In the genomic region with DNA sequence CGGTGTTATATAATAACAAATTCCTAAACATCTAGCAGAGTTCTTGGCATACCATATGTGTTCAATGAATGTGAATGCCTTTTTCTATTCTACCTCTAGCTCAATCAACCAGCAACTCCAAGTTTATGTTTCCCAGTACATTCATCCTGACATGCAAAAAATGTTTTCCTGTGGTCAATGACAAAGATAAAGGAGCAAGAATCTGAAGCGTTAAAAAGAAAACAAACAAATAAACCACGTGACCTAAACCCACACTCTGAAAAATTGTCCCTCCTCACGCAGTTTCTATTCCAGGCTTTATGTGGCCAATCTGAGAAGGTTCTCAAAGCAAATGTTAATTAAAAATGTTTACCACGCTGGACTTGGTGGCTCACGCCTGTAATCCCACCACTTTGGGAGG, we compare ENCODE assay signal across 17 cellular contexts. TPM values are rescaled to one million over a fixed set of nuclear protein-coding genes. Genes with fewer than 3 reads are reported as not detected.
"Had no signal": no experiment of that assay in that cellular context is flagged by ENCODE, and none has a peak within 500 bp of the region (broad histone marks: within the 10 kb centered on the region; RNA-seq: fewer than 3 reads in every experiment).

No MANE protein-coding gene starts in this region.

- H3K36me3 ChIP-seq: cardiac muscle cell, prostate gland, thoracic aorta had no signal

- H3K27me3 ChIP-seq: body of pancreas, foreskin keratinocyte, hepatocyte had no signal

- H3K27ac ChIP-seq: body of pancreas, cardiac muscle cell, foreskin keratinocyte, hepatocyte, prostate gland, thoracic aorta had no signal

- DNase-seq: activated CD4-positive, alpha-beta memory T cell treated with anti-CD3 and anti-CD28 coated beads for 36 hours; activated CD4-positive, alpha-beta T cell treated with anti-CD3 and anti-CD28 coated beads for 4 hours; activated CD4-positive, CD25-positive, alpha-beta regulatory T cell; activated naive CD4-positive, alpha-beta T cell treated with Interleukin-2 at 50 U/mL for 16 hours; activated naive CD8-positive, alpha-beta T cell treated with anti-CD3 and anti-CD28 coated beads for 36 hours; activated T-cell treated with anti-CD3 and anti-CD28 coated beads, Interleukin-2, amount 50 U/mL, for 48 hours; body of pancreas; effector CD4-positive, alpha-beta T cell; foreskin keratinocyte; stimulated activated CD4-positive, alpha-beta T cell treated with anti-CD3 and anti-CD28 coated beads, Interleukin-4, amount 100 ng/mL, for 24 hours; stimulated activated naive CD4-positive, alpha-beta T cell treated with Interleukin-2 at 50 U/mL for 16 hours; T1000 had no signal

- ATAC-seq: body of pancreas; foreskin keratinocyte; natural killer cell treated with Interleukin-12 subunit alpha and Interleukin-12 subunit beta and Interleukin-15 and Interleukin-18, amount 100 ng/mL, for 72 hours had no signal

- H3K4me3 ChIP-seq: body of pancreas, cardiac muscle cell, hepatocyte, prostate gland, thoracic aorta had no signal

- H3K9me3 ChIP-seq: body of pancreas, prostate gland, thoracic aorta had no signal

- H3K4me1 ChIP-seq: body of pancreas, foreskin keratinocyte, prostate gland had no signal

RNA-seq across cellular contexts. Expression of gene KLF4, which starts 18.0 kb away (rescaled TPM):
- polyA plus RNA-seq: cardiac muscle cell had no signal
